Comparison of ENCODE assay signal across 10 cellular contexts in genomic region chr2:218745559-218746469, GRCh38. TPM values are rescaled to one million over a fixed set of nuclear protein-coding genes. Genes with fewer than 3 reads are reported as not detected.
DNase-seq lines count a peak whose midpoint lies in the region; ATAC-seq and TF ChIP-seq lines count a peak whose summit lies in the region.
"Had no signal": no experiment of that assay in that cellular context is flagged by ENCODE, and none has a peak within 500 bp of the region (broad histone marks: within the 10 kb centered on the region; RNA-seq: fewer than 3 reads in every experiment).

No MANE protein-coding gene starts in this region.

- H2AFZ ChIP-seq in smooth muscle cell (ENCODE audit: low read depth) = no peak overlapping the region
- H2AFZ ChIP-seq: parathyroid adenoma had no signal

- no peaks in the 10 kb centered on the region for H3K27me3 ChIP-seq in smooth muscle cell (ENCODE audit: low read depth)

- H3K4me1 ChIP-seq in smooth muscle cell (ENCODE audit: low read depth) = no peaks in the 10 kb centered on the region
- H3K4me1 ChIP-seq in mucosa of descending colon (ENCODE audit: low read depth) = no peaks in the 10 kb centered on the region
- H3K4me1 ChIP-seq: parathyroid adenoma had no signal

- H4K20me1 ChIP-seq in smooth muscle cell (ENCODE audit: low read depth) = no peaks in the 10 kb centered on the region

- intact Hi-C loops in mucosa of descending colon (cut with DNase I, micrococcal nuclease) = no loop called here

- H3F3A ChIP-seq in smooth muscle cell (ENCODE audit: low read depth) = no peaks in the 10 kb centered on the region

- H3K79me2 ChIP-seq in smooth muscle cell (ENCODE audit: low read depth) = no peaks in the 10 kb centered on the region
- H3K79me2 ChIP-seq: parathyroid adenoma had no signal

- H3K27ac ChIP-seq in smooth muscle cell (ENCODE audit: low read depth) = peak overlapping the region; percentile 31
- H3K27ac ChIP-seq: parathyroid adenoma had no signal

- H3K36me3 ChIP-seq in smooth muscle cell (ENCODE audit: low read depth) (peaks cover 16% of the 10 kb centered on the region), mucosa of descending colon (ENCODE audit: low read depth) (no peaks in the 10 kb centered on the region)

- no peaks in the 10 kb centered on the region for H3K9me3 ChIP-seq in smooth muscle cell (replicated peaks; ENCODE audit: low read depth)
- H3K9me3 ChIP-seq in mucosa of descending colon = no peaks in the 10 kb centered on the region

- no peak overlapping the region for H3K4me2 ChIP-seq in smooth muscle cell

- 91% methylated on average over 10 of the region's 10 CpGs for WGBS in smooth muscle cell (ENCODE audit: low lambda C conversion rate)

- H3K9ac ChIP-seq in smooth muscle cell (ENCODE audit: low read depth) = no peak overlapping the region
- H3K9ac ChIP-seq: parathyroid adenoma had no signal

- TF ChIP-seq CTCF in cardiac fibroblast (IDR thresholded peaks at IDR 0.05; ENCODE audit: low read depth, low read length) (no peak), smooth muscle cell (IDR thresholded peaks at IDR 0.05; ENCODE audit: borderline replicate concordance, insufficient read depth, poor library complexity, severe bottlenecking) (no peak), mucosa of descending colon (IDR thresholded peaks at IDR 0.05) (no peak)

- DNase-seq in NCI-H1048 (lab: John Stamatoyannopoulos, UW) (peak; percentile 76), cardiac fibroblast (ENCODE audit: low read depth in 2 of 2) (peak; percentile 61 to 93), hypothalamus (lab: John Stamatoyannopoulos, UW) (peak in 48 of 51 donors; percentile 24 to 99 (median 87)), smooth muscle cell (lab: John Stamatoyannopoulos, UW; ENCODE audit: unreplicated experiment) (no peak), mucosa of descending colon (no peak), NCI-H1417 treated with DMSO at 0.1 percent for 48 hours (lab: John Stamatoyannopoulos, UW) (no peak)
- no peak for DNase-seq in activated effector memory CD4-positive, alpha-beta T cell treated with Interleukin-2 at 50 U/mL for 16 hours

- no peak overlapping the region for H3K4me3 ChIP-seq in cardiac fibroblast (replicated peaks in 1 of 2; ENCODE audit: low read depth in 2 of 2, low read length in 2 of 2)
- H3K4me3 ChIP-seq in smooth muscle cell = no peak overlapping the region
- H3K4me3 ChIP-seq in mucosa of descending colon = no peak overlapping the region

- no peak for ATAC-seq in mucosa of descending colon
- ATAC-seq in GM18873 (IDR thresholded peaks at IDR 0.05; ENCODE audit: low FRiP score, unreplicated experiment) = no peak

RNA-seq across cellular contexts. Expression of gene TTLL4, which starts 35.2 kb away (rescaled TPM):
- total RNA-seq in smooth muscle cell = 21.5 and 38.3 TPM in 2 replicates
- 22.5 and 24.3 TPM in 2 replicates for polyA plus RNA-seq in smooth muscle cell
- total RNA-seq in mucosa of descending colon = 10 to 100 TPM; 21.0 to 30.1 (median 23.8) TPM

RNA-seq across cellular contexts. Expression of gene CYP27A1, which starts 36.1 kb away (rescaled TPM):
- total RNA-seq in smooth muscle cell (9.6 and 11.2 TPM in 2 replicates), mucosa of descending colon (10 to 100 TPM; 31.0 to 70.0 (median 37.7) TPM)
- polyA plus RNA-seq in smooth muscle cell = 11.5 and 14.9 TPM in 2 replicates
- total RNA-seq: activated CD8-positive, alpha-beta memory T cell treated with anti-CD3 and anti-CD28 coated beads for 36 hours had no signal

Comparison
In these comparisons a context has a peak if more than half of its experiments do, and no peak if none do; other contexts are left out.
1. DNase-seq: peak in NCI-H1048 (single experiment), cardiac fibroblast (2 of 2) and hypothalamus (48 of 51); none in smooth muscle cell (single experiment), mucosa of descending colon (0 of 3), NCI-H1417 treated with DMSO at 0.1 percent for 48 hours (single experiment) and activated effector memory CD4-positive, alpha-beta T cell treated with Interleukin-2 at 50 U/mL for 16 hours (single experiment).